Comparison of ENCODE assay signal across 21 cellular contexts in genomic region chr15:101066501-101067408, GRCh38.
DNase-seq lines count a peak whose midpoint lies in the region; ATAC-seq, FAIRE-seq and TF ChIP-seq lines count a peak whose summit lies in the region.
"Had no signal": no experiment of that assay in that cellular context is flagged by ENCODE, and none has a peak within 500 bp of the region (broad histone marks: within the 10 kb centered on the region; RNA-seq: fewer than 3 reads in every experiment).

No MANE protein-coding gene starts in this region.

- DNase-seq in BE2C (peak; percentile 39), H1 (ENCODE audit: low read depth in 1 of 2, low spot score in 2 of 2) (no peak), neural crest cell (ENCODE audit: low read depth, low spot score) (no peak), GM03348 (ENCODE audit: low spot score) (no peak), SK-N-SH (no peak)
- DNase-seq: CD4-positive, CD25-positive, alpha-beta regulatory T cell; DND-41; HFFc6; NCI-H1694; NCI-H2081; NCI-H2171; NCI-H345; NCI-H524; NCI-H774 had no signal

- peak overlapping the region; percentile 99 for H3K4ac ChIP-seq in H1 (replicated peaks; ENCODE audit: insufficient read length, low read depth, low read length)

- H3K9me2 ChIP-seq in SK-N-SH: no peaks in the 10 kb centered on the region

- no peak for TF ChIP-seq RAD21 in H1 (IDR thresholded peaks at IDR 0.05 in 1 of 2, conservative IDR thresholded peaks at IDR 0.05 in 1 of 2; ENCODE audit: low read depth in 2 of 2, low read length in 2 of 2)
- no peak for TF ChIP-seq RAD21 in SK-N-SH (IDR thresholded peaks at IDR 0.05; ENCODE audit: low read length)

- H3K4me3 ChIP-seq in BE2C (ENCODE audit: low read depth, low read length) (no peak overlapping the region), H1 (ENCODE audit: extremely low read depth in 1 of 4, insufficient read depth in 2 of 4, low read depth in 3 of 4, low read length in 4 of 4) (no peak overlapping the region), SK-N-SH (ENCODE audit: low read depth in 2 of 2, low read length in 1 of 2) (no peak overlapping the region)
- H3K4me3 ChIP-seq: Peyer's patch, SJSA1 had no signal

- H3F3A ChIP-seq in SK-N-SH (replicated peaks; ENCODE audit: insufficient read depth): peaks cover 5% of the 10 kb centered on the region

- H3K14ac ChIP-seq in H1 (ENCODE audit: insufficient read length): no peak overlapping the region

- H3K4me1 Mint-ChIP-seq in IgD-negative memory B cell (peaks cover 10 to 20% (median 19%) of the 10 kb centered on the region in 3 donors), neural crest cell (peaks cover 75% of the 10 kb centered on the region)

- H4K20me1 ChIP-seq in H1 (replicated peaks in 1 of 2; ENCODE audit: control insufficient read depth in 1 of 2, insufficient read depth in 2 of 2, low read length in 2 of 2): no peaks in the 10 kb centered on the region
- H4K20me1 ChIP-seq in SK-N-SH (ENCODE audit: insufficient read depth): no peaks in the 10 kb centered on the region

- H2BK120ac ChIP-seq in H1 (replicated peaks; ENCODE audit: low read depth, low read length): peak overlapping the region; percentile 100

- H4K91ac ChIP-seq in H1 (replicated peaks; ENCODE audit: insufficient read length, low read length): peak overlapping the region; percentile 88

- H2BK20ac ChIP-seq in H1 (ENCODE audit: low read length): peak overlapping the region; percentile 98

- POLR2A ChIA-PET in H1 (lab: Charles Lee; ENCODE audit: partially characterized antibody) (interaction anchor here (0.6 to 4.7 kb wide), 8 partner anchors 9 to 55 kb away, joined by 3 to 14 read pairs (median 4); no protein-coding TSS in a partner anchor), SK-N-SH (lab: Yijun Ruan, JAX) (no interaction called here)

- H3K4me3 Mint-ChIP-seq in IgD-negative memory B cell (no peak overlapping the region), neural crest cell (no peak overlapping the region)
- H3K4me3 Mint-ChIP-seq: CD4-positive, CD25-positive, alpha-beta regulatory T cell; HFFc6 had no signal

- TF ChIP-seq CTCF in BE2C (IDR thresholded peaks at IDR 0.05; ENCODE audit: low read depth, low read length) (no peak), H1 (IDR thresholded peaks at IDR 0.05; ENCODE audit: control extremely low read depth in 1 of 3, insufficient read depth in 1 of 3, low read depth in 1 of 3, low read length in 3 of 3) (no peak), neural crest cell (conservative IDR thresholded peaks at IDR 0.05) (no peak), SK-N-SH (IDR thresholded peaks at IDR 0.05) (no peak)

- H3K36me3 Mint-ChIP-seq in IgD-negative memory B cell (peaks cover 10% of the 10 kb centered on the region), neural crest cell (ENCODE audit: low read depth) (no peaks in the 10 kb centered on the region)
- H3K36me3 Mint-ChIP-seq: CD4-positive, CD25-positive, alpha-beta regulatory T cell had no signal

- H3K9me3 ChIP-seq in BE2C: no peaks in the 10 kb centered on the region
- no peaks in the 10 kb centered on the region for H3K9me3 ChIP-seq in H1 (ENCODE audit: insufficient read depth in 2 of 2, low read depth in 1 of 2, low read length in 1 of 2)
- no peaks in the 10 kb centered on the region for H3K9me3 ChIP-seq in SK-N-SH
- H3K9me3 ChIP-seq: Peyer's patch, SJSA1 had no signal

- H3K23ac ChIP-seq in H1 (ENCODE audit: insufficient read length): no peak overlapping the region

- H3K79me2 ChIP-seq in H1 (ENCODE audit: control insufficient read depth in 1 of 2, insufficient read depth in 2 of 2, low read length in 2 of 2): no peaks in the 10 kb centered on the region
- no peaks in the 10 kb centered on the region for H3K79me2 ChIP-seq in SK-N-SH (ENCODE audit: insufficient read depth)

- TF ChIP-seq EP300 in H1 (IDR thresholded peaks at IDR 0.05; ENCODE audit: borderline replicate concordance in 1 of 2, low read depth in 2 of 2, low read length in 2 of 2) (no peak), SK-N-SH (IDR thresholded peaks at IDR 0.05; ENCODE audit: borderline replicate concordance in 1 of 2, low read depth in 1 of 2, low read length in 1 of 2) (no peak)

- no peak overlapping the region for H3K56ac ChIP-seq in H1 (replicated peaks; ENCODE audit: insufficient read length, low read depth, low read length)

- H3K4me2 ChIP-seq in H1 (ENCODE audit: insufficient read depth in 1 of 2, low read depth in 2 of 2, low read length in 2 of 2) (no peak overlapping the region), SK-N-SH (no peak overlapping the region)

- H3K4me1 ChIP-seq in BE2C (peaks cover 4% of the 10 kb centered on the region; the same call in 1 of the 2 replicates), H1 (replicated peaks in 1 of 4; ENCODE audit: control insufficient read depth in 3 of 4, insufficient read depth in 4 of 4, low read length in 3 of 4) (peaks cover 32 to 59% (median 45%) of the 10 kb centered on the region in 4 experiments), SK-N-SH (ENCODE audit: control insufficient read depth in 1 of 2, insufficient read depth in 2 of 2, low read depth in 1 of 2, low read length in 1 of 2) (peaks cover 12 to 31% of the 10 kb centered on the region in 2 experiments; a peak in 3 of 4 replicates)

- H3K18ac ChIP-seq in H1 (ENCODE audit: extremely low read depth, low read length): peak overlapping the region; percentile 93

- H2BK15ac ChIP-seq in H1 (ENCODE audit: low read length): peak overlapping the region; percentile 61; the same call in 1 of the 2 replicates

- H3K9me3 Mint-ChIP-seq in IgD-negative memory B cell: no peaks in the 10 kb centered on the region
- no peaks in the 10 kb centered on the region for H3K9me3 Mint-ChIP-seq in neural crest cell
- H3K9me3 Mint-ChIP-seq: CD4-positive, CD25-positive, alpha-beta regulatory T cell; HFFc6 had no signal

- no peak for FAIRE-seq in H1 (lab: Jason Lieb, UNC)
- FAIRE-seq: A204.1, GM12891 had no signal

- H3K27me3 ChIP-seq in BE2C (no peaks in the 10 kb centered on the region), H1 (replicated peaks in 1 of 4; ENCODE audit: control insufficient read depth in 3 of 4, extremely low read depth in 1 of 4, insufficient read depth in 3 of 4, low read length in 3 of 4) (no peaks in the 10 kb centered on the region), SK-N-SH (ENCODE audit: insufficient read depth) (no peaks in the 10 kb centered on the region)
- H3K27me3 ChIP-seq: Peyer's patch, SJSA1 had no signal

- H2BK5ac ChIP-seq in H1 (ENCODE audit: low read depth, low read length): peak overlapping the region; percentile 100

- peak overlapping the region; percentile 7 for H4K5ac ChIP-seq in H1 (ENCODE audit: insufficient read length, low read depth, low read length)

- peak overlapping the region in 2 of 3 donors; percentile 25 to 71 for H3K27ac Mint-ChIP-seq in IgD-negative memory B cell
- peak overlapping the region; percentile 35 for H3K27ac Mint-ChIP-seq in neural crest cell (ENCODE audit: unreplicated experiment)
- H3K27ac Mint-ChIP-seq: CD4-positive, CD25-positive, alpha-beta regulatory T cell; HFFc6 had no signal

- no peak for TF ChIP-seq POLR2A in H1 (IDR thresholded peaks at IDR 0.05; ENCODE audit: control extremely low read depth in 1 of 2, low read depth in 2 of 2, low read length in 2 of 2)

- CTCF ChIA-PET in H1 (lab: Charles Lee; ENCODE audit: partially characterized antibody): interaction anchor here (0.6 to 6.0 kb wide), 28 partner anchors 10 to 551 kb away, joined by 3 to 39 read pairs (median 5); no protein-coding TSS in a partner anchor
- CTCF ChIA-PET in SK-N-SH (lab: Yijun Ruan, JAX): interaction anchor here (1.8 to 3.0 kb wide), 3 partner anchors 22 to 191 kb away, joined by 4 to 11 read pairs (median 8); no protein-coding TSS in a partner anchor

- H2BK12ac ChIP-seq in H1 (ENCODE audit: low read depth, low read length): peak overlapping the region; percentile 99

- no peaks in the 10 kb centered on the region; the same call in 1 of the 2 replicates for H3K23me2 ChIP-seq in H1 (ENCODE audit: low read depth, low read length)

- H3K27ac ChIP-seq in H1 (ENCODE audit: low read depth, low read length) (no peak overlapping the region), SK-N-SH (ENCODE audit: low read depth in 2 of 2, low read length in 1 of 2) (no peak overlapping the region)
- H3K27ac ChIP-seq: SJSA1 had no signal

- WGBS in H1 (ENCODE audit: extremely low coverage in 1 of 2, insufficient coverage in 1 of 2, insufficient read length in 1 of 2, insufficient replicate concordance in 2 of 2, low coverage in 1 of 2, low lambda C conversion rate in 2 of 2, missing lambda C conversion rate in 1 of 2), 2 experiments: 91% methylated on average over 26 of the region's 26 CpGs; no CpG with 5 or more reads in 1 of the 2 experiments
- WGBS in SK-N-SH (ENCODE audit: low lambda C conversion rate): 93% methylated on average over 20 of the region's 26 CpGs

- no peaks in the 10 kb centered on the region for H3K79me1 ChIP-seq in H1 (ENCODE audit: low read depth, low read length)

- peak overlapping the region; percentile 36 for H4K8ac ChIP-seq in H1 (ENCODE audit: extremely low read depth, insufficient read depth, low read length)

- H3K27me3 Mint-ChIP-seq in IgD-negative memory B cell (peaks cover 1% of the 10 kb centered on the region), neural crest cell (ENCODE audit: low read depth) (no peaks in the 10 kb centered on the region)

- no peak for ATAC-seq in GM18907 (IDR thresholded peaks at IDR 0.05; ENCODE audit: unreplicated experiment)
- ATAC-seq in GM18520 (IDR thresholded peaks at IDR 0.05; ENCODE audit: unreplicated experiment): no peak

- H2AK5ac ChIP-seq in H1 (ENCODE audit: low read depth, low read length): peak overlapping the region; percentile 99

- H2AFZ ChIP-seq in H1 (ENCODE audit: low read length) (no peak overlapping the region), SK-N-SH (ENCODE audit: low read depth) (no peak overlapping the region)

- no peak overlapping the region; a peak in 1 of 7 replicates for H3K9ac ChIP-seq in H1 (replicated peaks in 1 of 4; ENCODE audit: extremely low read depth in 1 of 4, low read depth in 3 of 4, low read length in 3 of 4)
- H3K9ac ChIP-seq in SK-N-SH: no peak overlapping the region

- H3K36me3 ChIP-seq in BE2C: no peaks in the 10 kb centered on the region
- no peaks in the 10 kb centered on the region for H3K36me3 ChIP-seq in H1 (ENCODE audit: control insufficient read depth in 2 of 4, insufficient read depth in 4 of 4, low read length in 3 of 4)
- peaks cover 0 to 11% of the 10 kb centered on the region in 2 experiments for H3K36me3 ChIP-seq in SK-N-SH (replicated peaks in 1 of 2; ENCODE audit: control insufficient read depth in 1 of 2, insufficient read depth in 2 of 2, low read length in 1 of 2)

TF ChIP-seq in SK-N-SH, 30 proteins besides CTCF, POLR2A, EP300 and RAD21 (continues in another document):
- TF ChIP-seq USF1 (IDR thresholded peaks at IDR 0.05; ENCODE audit: borderline replicate concordance, low read depth) (no peak), ELF1 (IDR thresholded peaks at IDR 0.05) (no peak), NFIC (IDR thresholded peaks at IDR 0.05; ENCODE audit: borderline replicate concordance) (no peak), SMC3 (IDR thresholded peaks at IDR 0.05; ENCODE audit: low read depth, low read length) (no peak)
